Comparison of ENCODE assay signal across 8 cellular contexts in genomic region chr19:50376166-50377050, GRCh38. TPM values are rescaled to one million over a fixed set of nuclear protein-coding genes. Genes with fewer than 3 reads are reported as not detected.
A peak's percentile ranks its signal among the peaks of the same experiment; 100 is the strongest.
DNase-seq lines count a peak whose midpoint lies in the region; ATAC-seq and TF ChIP-seq lines count a peak whose summit lies in the region.

TSS of gene NR1H2 (plus strand) at chr19:50376457. CDS start at chr19:50377606, 1,149 bp downstream.

- H3K27me3 ChIP-seq in upper lobe of right lung: no peaks in the 10 kb centered on the region

- TF ChIP-seq CTCF in GM12875 (IDR thresholded peaks at IDR 0.05; ENCODE audit: borderline replicate concordance, insufficient read depth, low read depth, low read length) (no peak), upper lobe of right lung (IDR thresholded peaks at IDR 0.05) (no peak)

- H3K9me3 ChIP-seq in upper lobe of right lung: no peaks in the 10 kb centered on the region

- ATAC-seq in HG02840 (IDR thresholded peaks at IDR 0.05; ENCODE audit: low FRiP score, unreplicated experiment) (peak; percentile 86), left cardiac atrium (peak; percentile 95 to 97), upper lobe of right lung (peak; percentile 90)

- H3K36me3 ChIP-seq in upper lobe of right lung: peaks cover 42% of the 10 kb centered on the region

- intact Hi-C loops in T-helper 1 cell treated with Interleukin-12 subunit alpha and Interleukin-12 subunit beta and Interleukin-4 antibody, amounts not matched to agents 30 ng/mL and 1 ng/mL, for 36 hours (cut with micrococcal nuclease): loop anchor here (1.0 to 2.0 kb wide), 13 partner anchors 8 to 508 kb away; partner anchors contain the start of genes AKT1S1, EMC10, GARIN5A and JOSD2
- intact Hi-C loops in left cardiac atrium (cut with DNase I) (no loop called here), posterior vena cava (cut with DNase I) (no loop called here), upper lobe of right lung (cut with DNase I) (no loop called here)

- H3K27ac ChIP-seq in upper lobe of right lung: peak within 1 kb of the TSS; percentile 100

- peak within 1 kb of the TSS; percentile 99 for H3K4me3 ChIP-seq in GM12875 (ENCODE audit: low read depth, low read length)
- H3K4me3 ChIP-seq in upper lobe of right lung: peak within 1 kb of the TSS; percentile 96

- DNase-seq in NCI-H146 treated with DMSO at 0.1 percent for 48 hours (lab: John Stamatoyannopoulos, UW; ENCODE audit: unreplicated experiment) (peak; percentile 91), amniotic epithelial cell (ENCODE audit: low read depth) (peak; percentile 97), left cardiac atrium (peak; percentile 95), posterior vena cava (ENCODE audit: low spot score) (peak; percentile 99), upper lobe of right lung (peak; percentile 96)

- H3K4me1 ChIP-seq in upper lobe of right lung: peaks cover 7% of the 10 kb centered on the region

RNA-seq across cellular contexts. Expression of gene NR1H2, which starts in this region (rescaled TPM):
- 67.4 and 72.1 TPM in 2 replicates for total RNA-seq in T-helper 1 cell treated with Interleukin-12 subunit alpha and Interleukin-12 subunit beta and Interleukin-4 antibody, amounts not matched to agents 30 ng/mL and 1 ng/mL, for 36 hours
- total RNA-seq in left cardiac atrium: 10 to 100 TPM; 59.3 to 70.0 TPM
- total RNA-seq in posterior vena cava: 10 to 100 TPM; 65.0 to 82.3 TPM
- total RNA-seq in upper lobe of right lung: 101 TPM

Comparison
In these comparisons a context has a peak if more than half of its experiments do, and no peak if none do; other contexts are left out.
1. Peak in every context shown above with its lines: DNase-seq, ATAC-seq, H3K4me3 ChIP-seq and H3K27ac ChIP-seq.